13 cellular contexts compared by ENCODE assay signal in genomic region chr20:49892260-49893216, GRCh38. TPM values are rescaled to one million over a fixed set of nuclear protein-coding genes. Genes with fewer than 3 reads are reported as not detected.
A peak's percentile ranks its signal among the peaks of the same experiment; 100 is the strongest.
DNase-seq lines count a peak whose midpoint lies in the region; ATAC-seq, FAIRE-seq and TF ChIP-seq lines count a peak whose summit lies in the region.
"Had no signal": no experiment of that assay in that cellular context is flagged by ENCODE, and none has a peak within 500 bp of the region (broad histone marks: within the 10 kb centered on the region; RNA-seq: fewer than 3 reads in every experiment).

No MANE protein-coding gene starts in this region.

- TF ChIP-seq CTCF in A673 (conservative IDR thresholded peaks at IDR 0.05; ENCODE audit: low read depth, low read length) = no peak
- no peak for TF ChIP-seq CTCF in HEK293 (tag by site-specific recombination; IDR thresholded peaks at IDR 0.05)
- no peak for TF ChIP-seq CTCF in K562 (IDR thresholded peaks at IDR 0.05 in 2 of 3, conservative IDR thresholded peaks at IDR 0.05 in 1 of 3; ENCODE audit: insufficient read depth in 2 of 3, low read depth in 1 of 3, low read length in 3 of 3)
- no peak for TF ChIP-seq CTCF in stomach (IDR thresholded peaks at IDR 0.05)

- in situ Hi-C loops in K562 (cut with MboI) = loop anchor here (25.0 kb wide), 1 partner anchor 555 kb away; no protein-coding TSS in a partner anchor

- ATAC-seq in K562 (peak; percentile 77), HG02938 (IDR thresholded peaks at IDR 0.05; ENCODE audit: unreplicated experiment) (no peak)
- ATAC-seq: CD8-positive, alpha-beta T cell; pancreas had no signal

- POLR2A ChIA-PET in A673 (lab: Charles Lee; ENCODE audit: low non-redundant PET) = interaction anchor here (0.6 kb wide), 1 partner anchor 13 kb away, joined by 6 read pairs; no protein-coding TSS in a partner anchor
- POLR2A ChIA-PET in HEK293 (lab: Yijun Ruan, JAX) = no interaction called here
- POLR2A ChIA-PET in K562 (lab: Yijun Ruan, JAX) = interaction anchor here (0.6 to 3.2 kb wide), 5 partner anchors 8 to 468 kb away, joined by 3 to 16 read pairs (median 4); no protein-coding TSS in a partner anchor

- H2AFZ ChIP-seq in K562 (ENCODE audit: low read depth, low read length) = no peak overlapping the region

- TF ChIP-seq POLR2A in K562 (conservative IDR thresholded peaks at IDR 0.05) = no peak
- no peak for TF ChIP-seq POLR2A in stomach (IDR thresholded peaks at IDR 0.05)

- H3K9me1 ChIP-seq in K562 (ENCODE audit: control insufficient read depth, insufficient read depth, low read length) = peaks cover 2% of the 10 kb centered on the region

- TF ChIP-seq EP300 in K562 (IDR thresholded peaks at IDR 0.05; ENCODE audit: low read length) = no peak
- no peak for TF ChIP-seq EP300 in stomach (IDR thresholded peaks at IDR 0.05)

- no peak overlapping the region for H3K4me3 ChIP-seq in A673 (ENCODE audit: low read depth, low read length, poor library complexity, severe bottlenecking)
- no peak overlapping the region for H3K4me3 ChIP-seq in HEK293 (ENCODE audit: low read depth, low read length)
- H3K4me3 ChIP-seq in K562 = no peak overlapping the region
- no peak overlapping the region for H3K4me3 ChIP-seq in stomach
- H3K4me3 ChIP-seq: pancreas, Peyer's patch had no signal

- no peaks in the 10 kb centered on the region for H3K79me2 ChIP-seq in K562 (ENCODE audit: control insufficient read depth, insufficient read depth, low read length)

- H3K9ac ChIP-seq in K562 (ENCODE audit: insufficient read depth in 1 of 2, low read depth in 2 of 2, low read length in 2 of 2) = peak overlapping the region in 1 of 2 experiments; percentile 87; a peak in 2 of 4 replicates

- no peak for DNase-seq in A673 (ENCODE audit: low spot score)
- DNase-seq in K562 (ENCODE audit: extremely low read depth in 1 of 4, low spot score in 3 of 4) = peak in 2 of 4 experiments; percentile 48 to 55
- DNase-seq in midbrain (lab: John Stamatoyannopoulos, UW) = peak; percentile 31
- DNase-seq in NOMO-1 (lab: John Stamatoyannopoulos, UW; ENCODE audit: unreplicated experiment in 2 of 2) = no peak
- DNase-seq in HPDE6-E6E7 (ENCODE audit: extremely low spot score) = no peak
- DNase-seq in stomach = no peak
- DNase-seq: CD8-positive, alpha-beta T cell; immature natural killer cell; NCI-H1417; Peyer's patch had no signal

- 35% methylated on average over 23 of the region's 23 CpGs for WGBS in K562 (ENCODE audit: insufficient coverage, low coverage, missing lambda C conversion rate)
- 61 to 66% (median 65%) methylated on average over 17 to 23 of the region's 23 CpGs for WGBS in stomach, 5 donors

- no peaks in the 10 kb centered on the region for H3K4me1 ChIP-seq in A673 (ENCODE audit: insufficient read depth, low read length, poor library complexity, severe bottlenecking)
- no peaks in the 10 kb centered on the region for H3K4me1 ChIP-seq in HEK293 (ENCODE audit: control insufficient read depth, insufficient read depth, low read length)
- peaks cover 8 to 39% of the 10 kb centered on the region in 2 experiments for H3K4me1 ChIP-seq in K562 (replicated peaks in 1 of 2; ENCODE audit: control insufficient read depth in 2 of 2, insufficient read depth in 2 of 2, low read length in 2 of 2)
- H3K4me1 ChIP-seq in stomach = peaks cover 37 to 81% (median 57%) of the 10 kb centered on the region in 4 donors

- H3K27me3 ChIP-seq in A673 (replicated peaks; ENCODE audit: insufficient read depth, low read depth, low read length, poor library complexity) (no peaks in the 10 kb centered on the region), K562 (ENCODE audit: control insufficient read depth in 2 of 2, insufficient read depth in 2 of 2, low read length in 2 of 2) (no peaks in the 10 kb centered on the region), stomach (no peaks in the 10 kb centered on the region)
- H3K27me3 ChIP-seq: pancreas, Peyer's patch had no signal

- H4K20me1 ChIP-seq in K562 (replicated peaks; ENCODE audit: control insufficient read depth, insufficient read depth, low read length) = peaks cover 8% of the 10 kb centered on the region; the same call in 1 of the 2 replicates

- intact Hi-C loops in A673 (cut with micrococcal nuclease; ENCODE audit: unreplicated experiment) = no loop called here
- intact Hi-C loops in K562 (cut with micrococcal nuclease) = loop anchor here (5.0 kb wide), 1 partner anchor 350 kb away; no protein-coding TSS in a partner anchor
- intact Hi-C loops in stomach (cut with DNase I; ENCODE audit: low total_unique reads) = no loop called here

- CTCF ChIA-PET in A673 (lab: Charles Lee) = no interaction called here
- CTCF ChIA-PET in HEK293 (lab: Yijun Ruan, JAX) = interaction anchor here (0.7 to 1.8 kb wide), 5 partner anchors 8 to 388 kb away, joined by 4 to 6 read pairs (median 5); no protein-coding TSS in a partner anchor
- CTCF ChIA-PET in K562 (lab: Yijun Ruan, JAX; ENCODE audit: low intra/inter-chr PET ratio) = interaction anchor here (0.6 kb wide), 1 partner anchor 195 kb away, joined by 3 read pairs; no protein-coding TSS in a partner anchor

- H3K4me2 ChIP-seq in K562 (ENCODE audit: insufficient read depth, low read length) = peak overlapping the region; percentile 3; the same call in 1 of the 2 replicates

- H3K36me3 ChIP-seq in A673 (ENCODE audit: insufficient read depth, low read length, poor library complexity, severe bottlenecking) (no peaks in the 10 kb centered on the region), HEK293 (ENCODE audit: control insufficient read depth in 2 of 2, insufficient read depth in 1 of 2, low read length in 2 of 2) (peaks cover 0 to 12% of the 10 kb centered on the region in 2 experiments; a peak in 1 of 3 replicates), K562 (ENCODE audit: control insufficient read depth, insufficient read depth, low read length) (peaks cover 18% of the 10 kb centered on the region; the same call in 1 of the 3 replicates), stomach (peaks cover 0 to 15% (median 13%) of the 10 kb centered on the region in 4 donors)
- H3K36me3 ChIP-seq: pancreas had no signal

- FAIRE-seq in K562 (lab: Jason Lieb, UNC) = peak; percentile 67
- FAIRE-seq: pancreas had no signal

- H3K27ac ChIP-seq in A673 (ENCODE audit: low read depth, low read length, poor library complexity, severe bottlenecking) (peak overlapping the region; percentile 53), HEK293 (ENCODE audit: extremely low read depth, low read depth, low read length) (no peak overlapping the region), K562 (ENCODE audit: extremely low read depth, low read depth, low read length) (no peak overlapping the region), stomach (no peak overlapping the region)
- H3K27ac ChIP-seq: pancreas, Peyer's patch had no signal

- TF ChIP-seq RAD21 in K562 (CRISPR knock-in tag; conservative IDR thresholded peaks at IDR 0.05 in 1 of 2, IDR thresholded peaks at IDR 0.05 in 1 of 2) = no peak

- no peaks in the 10 kb centered on the region for H3K9me3 ChIP-seq in A673 (ENCODE audit: low read depth, low read length, poor library complexity, severe bottlenecking)
- H3K9me3 ChIP-seq in HEK293 (ENCODE audit: control insufficient read depth, insufficient read depth, low read depth, low read length) = no peaks in the 10 kb centered on the region
- H3K9me3 ChIP-seq in K562 (replicated peaks; ENCODE audit: control insufficient read depth, insufficient read depth, low read depth, low read length) = no peaks in the 10 kb centered on the region
- H3K9me3 ChIP-seq in stomach = no peaks in the 10 kb centered on the region
- H3K9me3 ChIP-seq: pancreas, Peyer's patch had no signal

- no TSS peak for BruUV-seq in A673 (replicated peaks; lab: Mats Ljungman, UMichigan)
- BruUV-seq in K562 (replicated peaks; lab: Mats Ljungman, UMichigan) = no TSS peak

RNA-seq across cellular contexts. Expression of gene SPATA2, which starts 22.8 kb away (rescaled TPM):
- 9.2 and 9.7 TPM in 2 replicates for total RNA-seq in A673 (2021)
- 8.9 and 19.4 TPM in 2 replicates for total RNA-seq in K562 (2011; cell fraction: chromatin; rRNA removed; ENCODE audit: low replicate concordance)
- 11.3 and 13.7 TPM in 2 replicates for total RNA-seq in K562 (2011; cell fraction: nucleolus; rRNA removed)
- 8.9 and 10.6 TPM in 2 replicates for total RNA-seq in K562 (2011; cell fraction: nucleoplasm; rRNA removed)
- 2.6 and 2.7 TPM in 2 replicates for total RNA-seq in K562 (2014; rRNA removed)
- total RNA-seq in K562 (2014; rRNA removed; fragmentation: Illumina TruSeq; extraction: Trizol) = 2.2 and 2.5 TPM in 2 replicates
- total RNA-seq in K562 (2015; rRNA removed; fragmentation: Illumina TruSeq; extraction: Trizol) = 2.6 and 2.7 TPM in 2 replicates
- total RNA-seq in K562 (2021) = 8.0 and 8.2 TPM in 2 replicates
- polyA plus RNA-seq in K562 (2011; rRNA removed) = 3.8 and 7.3 TPM in 2 replicates
- polyA plus RNA-seq in K562 (2011; cell fraction: cytosol; rRNA removed) = 5.4 and 6.6 TPM in 2 replicates
- 6.0 and 6.9 TPM in 2 replicates for polyA plus RNA-seq in K562 (2011; cell fraction: nucleus; rRNA removed)
- 4.3 and 4.6 TPM in 2 replicates for polyA plus RNA-seq in K562 (2012)
- polyA plus RNA-seq in K562 (2014; fragmentation: Illumina TruSeq; extraction: Trizol) = 5.0 and 6.7 TPM in 2 replicates
- polyA plus RNA-seq in K562 (2014; fragmentation: Nextera tagmentation; extraction: Ambion mirVana) = under 1 TPM; 0.46 to 0.59 TPM
- polyA plus RNA-seq in K562 (2014; rRNA removed) = 3.2 and 4.0 TPM in 2 replicates
- polyA minus RNA-seq in K562 (2011; rRNA and poly(A)+ RNA removed) = 3.8 and 4.3 TPM in 2 replicates
- polyA minus RNA-seq in K562 (2011; cell fraction: cytosol; rRNA and poly(A)+ RNA removed) = 3.8 and 4.3 TPM in 2 replicates
- 3.0 and 3.8 TPM in 2 replicates for polyA minus RNA-seq in K562 (2011; cell fraction: nucleus; rRNA and poly(A)+ RNA removed)
- 10 to 100 TPM in 1 of 5 donors, 1 to 10 TPM in 4; 3.1 to 14.3 (median 7.6) TPM for total RNA-seq in stomach
- polyA plus RNA-seq in stomach = 1 to 10 TPM; 2.6 to 5.8 (median 3.9) TPM

RNA-seq across cellular contexts. Expression of gene RNF114, which starts 43.7 kb away (rescaled TPM):
- 83.6 and 90.0 TPM in 2 replicates for total RNA-seq in A673 (2021)
- total RNA-seq in K562 (2011; cell fraction: chromatin; rRNA removed; ENCODE audit: low replicate concordance) = 128 TPM in 2 replicates
- 83.2 and 92.9 TPM in 2 replicates for total RNA-seq in K562 (2011; cell fraction: nucleolus; rRNA removed)
- total RNA-seq in K562 (2011; cell fraction: nucleoplasm; rRNA removed) = 138 and 187 TPM in 2 replicates
- total RNA-seq in K562 (2014; rRNA removed) = 53.5 and 82.2 TPM in 2 replicates
- total RNA-seq in K562 (2014; rRNA removed; fragmentation: Illumina TruSeq; extraction: Trizol) = 62.6 and 66.5 TPM in 2 replicates
- total RNA-seq in K562 (2015; rRNA removed; fragmentation: Illumina TruSeq; extraction: Trizol) = 54.5 and 57.2 TPM in 2 replicates
- 89.1 and 90.3 TPM in 2 replicates for total RNA-seq in K562 (2021)
- 102 and 111 TPM in 2 replicates for polyA plus RNA-seq in K562 (2011; rRNA removed)
- polyA plus RNA-seq in K562 (2011; cell fraction: cytosol; rRNA removed) = 130 and 133 TPM in 2 replicates
- 116 and 131 TPM in 2 replicates for polyA plus RNA-seq in K562 (2011; cell fraction: nucleus; rRNA removed)
- 78.1 and 81.2 TPM in 2 replicates for polyA plus RNA-seq in K562 (2012)
- polyA plus RNA-seq in K562 (2014; fragmentation: Illumina TruSeq; extraction: Trizol) = 75.8 and 81.2 TPM in 2 replicates
- polyA plus RNA-seq in K562 (2014; fragmentation: Nextera tagmentation; extraction: Ambion mirVana) = 10 to 100 TPM; 38.6 to 64.5 TPM
- polyA plus RNA-seq in K562 (2014; rRNA removed) = 55.9 and 76.9 TPM in 2 replicates
- 63.1 and 64.7 TPM in 2 replicates for polyA minus RNA-seq in K562 (2011; rRNA and poly(A)+ RNA removed)
- 44.9 and 69.4 TPM in 2 replicates for polyA minus RNA-seq in K562 (2011; cell fraction: cytosol; rRNA and poly(A)+ RNA removed)
- 42.4 and 53.6 TPM in 2 replicates for polyA minus RNA-seq in K562 (2011; cell fraction: nucleus; rRNA and poly(A)+ RNA removed)
- 100 to 1,000 TPM in 3 of 5 donors, 10 to 100 TPM in 2; 29.5 to 317 (median 138) TPM for total RNA-seq in stomach
- 10 to 100 TPM; 32.8 to 57.0 (median 41.7) TPM for polyA plus RNA-seq in stomach
